ENCODE assay signal across 2 cellular contexts in genomic region chr14:77763316-77763715, GRCh38.
TF ChIP-seq lines count a peak whose summit lies in the region.

No MANE protein-coding gene starts in this region.

TF ChIP-seq in H1, 55 proteins besides CTCF, POLR2A, EP300 and RAD21:
- TF ChIP-seq SIRT6 (IDR thresholded peaks at IDR 0.05; ENCODE audit: low read length) (no peak), MAX (IDR thresholded peaks at IDR 0.05) (no peak), TAF7 (optimal IDR thresholded peaks at IDR 0.05; ENCODE audit: borderline replicate concordance, low read depth, low read length) (no peak), SP1 (IDR thresholded peaks at IDR 0.05; ENCODE audit: low read depth, low read length) (no peak), RBBP5 (IDR thresholded peaks at IDR 0.05; ENCODE audit: borderline replicate concordance, low read depth, low read length) (no peak), CBX8 (IDR thresholded peaks at IDR 0.05; ENCODE audit: borderline replicate concordance, low read depth, low read length) (no peak), RFX5 (IDR thresholded peaks at IDR 0.05; ENCODE audit: borderline replicate concordance, low read depth, low read length) (no peak), POLR2AphosphoS5 (IDR thresholded peaks at IDR 0.05; ENCODE audit: low read depth, low read length) (no peak), TCF12 (IDR thresholded peaks at IDR 0.05; ENCODE audit: low read depth, low read length) (no peak), JUN (IDR thresholded peaks at IDR 0.05; ENCODE audit: low read depth, low read length) (no peak), PHF8 (conservative IDR thresholded peaks at IDR 0.05; ENCODE audit: low read depth, low read length) (no peak)

TF ChIP-seq in GM12891, 5 proteins besides CTCF, POLR2A, EP300 and RAD21:
- TF ChIP-seq TAF1 (IDR thresholded peaks at IDR 0.05; ENCODE audit: low read depth, low read length): no peak
- no peak for TF ChIP-seq SPI1 (IDR thresholded peaks at IDR 0.05; ENCODE audit: low read depth, low read length)
- no peak for TF ChIP-seq POLR2AphosphoS5 (IDR thresholded peaks at IDR 0.05; ENCODE audit: low read depth, low read length)
- TF ChIP-seq POU2F2 (IDR thresholded peaks at IDR 0.05; ENCODE audit: low read depth, low read length): no peak
- no peak for TF ChIP-seq PAX5 (IDR thresholded peaks at IDR 0.05; ENCODE audit: insufficient read depth, low read length, severe bottlenecking)
